17 cellular contexts compared by ENCODE assay signal in genomic region chr11:17801166-17801565, GRCh38.
"Had no signal": no experiment of that assay in that cellular context is flagged by ENCODE, and none has a peak within 500 bp of the region (broad histone marks: within the 10 kb centered on the region; RNA-seq: fewer than 3 reads in every experiment).

No MANE protein-coding gene starts in this region.

- H3K27me3 Mint-ChIP-seq: naive thymus-derived CD8-positive, alpha-beta T cell; stimulated activated memory B cell treated with anti-CD40 and anti-IgM and Interleukin-4, amounts not matched to agents 10 μg/mL and 1 μg/mL and 100 μg/mL, for 72 hours; stimulated activated naive CD8-positive, alpha-beta T cell treated with anti-CD3 and anti-CD28 coated beads, Interleukin-15, amount 100 ng/mL, for 72 hours had no signal

- ATAC-seq: left colon; naive thymus-derived CD8-positive, alpha-beta T cell; sciatic nerve; stimulated activated memory B cell treated with anti-CD40 and anti-IgM and Interleukin-4, amounts not matched to agents 10 μg/mL and 1 μg/mL and 100 μg/mL, for 72 hours; stimulated activated naive CD8-positive, alpha-beta T cell treated with anti-CD3 and anti-CD28 coated beads, Interleukin-15, amount 100 ng/mL, for 72 hours had no signal

- H3K4me3 Mint-ChIP-seq: naive thymus-derived CD8-positive, alpha-beta T cell; stimulated activated memory B cell treated with anti-CD40 and anti-IgM and Interleukin-4, amounts not matched to agents 10 μg/mL and 1 μg/mL and 100 μg/mL, for 72 hours; stimulated activated naive CD8-positive, alpha-beta T cell treated with anti-CD3 and anti-CD28 coated beads, Interleukin-15, amount 100 ng/mL, for 72 hours had no signal

- H3K4me1 Mint-ChIP-seq: stimulated activated memory B cell treated with anti-CD40 and anti-IgM and Interleukin-4, amounts not matched to agents 10 μg/mL and 1 μg/mL and 100 μg/mL, for 72 hours; stimulated activated naive CD8-positive, alpha-beta T cell treated with anti-CD3 and anti-CD28 coated beads, Interleukin-15, amount 100 ng/mL, for 72 hours had no signal

- H3K27ac ChIP-seq: colonic mucosa, epithelial cell of prostate, esophagus muscularis mucosa, spleen, thoracic aorta, transverse colon had no signal

- H3K36me3 ChIP-seq: colonic mucosa, esophagus muscularis mucosa, gastrocnemius medialis, thoracic aorta, transverse colon had no signal

- H3K4me1 ChIP-seq: colonic mucosa, spleen, transverse colon had no signal

- DNase-seq: colonic mucosa; effector memory CD4-positive, alpha-beta T cell; kidney; left colon; naive thymus-derived CD8-positive, alpha-beta T cell; spleen; stimulated activated CD4-positive, alpha-beta T cell treated with anti-CD3 and anti-CD28 coated beads, Interleukin-15, amount 100 ng/mL, for 24 hours; stimulated activated CD4-positive, alpha-beta T cell treated with anti-CD3 and anti-CD28 coated beads, Interleukin-1b, Interleukin-23, amount 100 ng/mL, for 48 hours; stimulated activated CD4-positive, alpha-beta T cell treated with anti-CD3 and anti-CD28 coated beads, Interleukin-4, amount 100 ng/mL, for 24 hours; stimulated activated naive CD8-positive, alpha-beta T cell treated with anti-CD3 and anti-CD28 coated beads, Interleukin-15, amount 100 ng/mL, for 72 hours; transverse colon had no signal

- H3K27ac Mint-ChIP-seq: stimulated activated memory B cell treated with anti-CD40 and anti-IgM and Interleukin-4, amounts not matched to agents 10 μg/mL and 1 μg/mL and 100 μg/mL, for 72 hours; stimulated activated naive CD8-positive, alpha-beta T cell treated with anti-CD3 and anti-CD28 coated beads, Interleukin-15, amount 100 ng/mL, for 72 hours had no signal

- H3K27me3 ChIP-seq: colonic mucosa, esophagus muscularis mucosa, gastrocnemius medialis, spleen, transverse colon had no signal

- H3K4me3 ChIP-seq: colonic mucosa, esophagus muscularis mucosa, gastrocnemius medialis, spleen, thoracic aorta, transverse colon had no signal

- H3K9me3 ChIP-seq: colonic mucosa, esophagus muscularis mucosa, gastrocnemius medialis, spleen, thoracic aorta, transverse colon had no signal

- H3K9me3 Mint-ChIP-seq: naive thymus-derived CD8-positive, alpha-beta T cell; stimulated activated memory B cell treated with anti-CD40 and anti-IgM and Interleukin-4, amounts not matched to agents 10 μg/mL and 1 μg/mL and 100 μg/mL, for 72 hours; stimulated activated naive CD8-positive, alpha-beta T cell treated with anti-CD3 and anti-CD28 coated beads, Interleukin-15, amount 100 ng/mL, for 72 hours had no signal
